In genomic region chr13:30862707-30863106, GRCh38 we compare ENCODE assay signal across 14 cellular contexts. TPM values are rescaled to one million over a fixed set of nuclear protein-coding genes. Genes with fewer than 3 reads are reported as not detected.
DNase-seq lines count a peak whose midpoint lies in the region; ATAC-seq, FAIRE-seq and TF ChIP-seq lines count a peak whose summit lies in the region.
"Had no signal": no experiment of that assay in that cellular context is flagged by ENCODE, and none has a peak within 500 bp of the region (broad histone marks: within the 10 kb centered on the region; RNA-seq: fewer than 3 reads in every experiment).

No MANE protein-coding gene starts in this region.

- no peak overlapping the region for H3K14ac ChIP-seq in H1 (ENCODE audit: insufficient read length)

- no peaks in the 10 kb centered on the region for H3K36me3 ChIP-seq in H1 (ENCODE audit: control insufficient read depth in 2 of 4, insufficient read depth in 4 of 4, low read length in 3 of 4)
- H3K36me3 ChIP-seq in stomach = no peaks in the 10 kb centered on the region
- H3K36me3 ChIP-seq in HepG2 (replicated peaks in 1 of 2; ENCODE audit: control insufficient read depth in 1 of 2, insufficient read depth in 2 of 2, low read length in 2 of 2) = no peaks in the 10 kb centered on the region
- no peaks in the 10 kb centered on the region for H3K36me3 ChIP-seq in Caco-2 (ENCODE audit: control insufficient read depth, insufficient read depth, low read length)
- H3K36me3 ChIP-seq: pancreas had no signal

- no peaks in the 10 kb centered on the region for H3K79me1 ChIP-seq in H1 (ENCODE audit: low read depth, low read length)

- FAIRE-seq in H1 (lab: Jason Lieb, UNC) = no peak
- FAIRE-seq in HepG2 (lab: Jason Lieb, UNC) = no peak
- FAIRE-seq: pancreas had no signal

- no peak for ATAC-seq in HepG2
- ATAC-seq: activated naive CD4-positive, alpha-beta T cell treated with anti-CD3 and anti-CD28 coated beads, Interleukin-2, amount 50 U/mL, for 72 hours; foreskin keratinocyte; pancreas had no signal

- no peak overlapping the region for H2BK120ac ChIP-seq in H1 (replicated peaks; ENCODE audit: low read depth, low read length)

- H3K4me3 ChIP-seq in H1 (ENCODE audit: extremely low read depth in 1 of 4, insufficient read depth in 2 of 4, low read depth in 3 of 4, low read length in 4 of 4) = peak overlapping the region; percentile 20 to 59 (median 44); a peak in 7 of 8 replicates
- no peak overlapping the region for H3K4me3 ChIP-seq in stomach
- H3K4me3 ChIP-seq in HepG2 (replicated peaks in 1 of 3; ENCODE audit: insufficient read depth in 1 of 3, low read depth in 2 of 3, low read length in 3 of 3) = no peak overlapping the region
- no peak overlapping the region for H3K4me3 ChIP-seq in Caco-2 (ENCODE audit: low read depth, low read length)
- H3K4me3 ChIP-seq: pancreas had no signal

- H2AFZ ChIP-seq in H1 (ENCODE audit: low read length) (no peak overlapping the region), HepG2 (ENCODE audit: low read length) (no peak overlapping the region)

- H3K9ac ChIP-seq in H1 (replicated peaks in 1 of 4; ENCODE audit: extremely low read depth in 1 of 4, low read depth in 3 of 4, low read length in 3 of 4) = peak overlapping the region in 1 of 4 experiments; percentile 73; a peak in 1 of 7 replicates
- H3K9ac ChIP-seq in HepG2 (ENCODE audit: insufficient read depth, low read depth, low read length) = no peak overlapping the region

- H3K27me3 ChIP-seq in H1 (replicated peaks in 1 of 4; ENCODE audit: control insufficient read depth in 3 of 4, extremely low read depth in 1 of 4, insufficient read depth in 3 of 4, low read length in 3 of 4) (peaks cover 0 to 10% (median 4%) of the 10 kb centered on the region in 4 experiments; a peak in 4 of 7 replicates), stomach (no peaks in the 10 kb centered on the region), HepG2 (ENCODE audit: control insufficient read depth in 1 of 2, insufficient read depth in 2 of 2, low read length in 2 of 2) (no peaks in the 10 kb centered on the region; a peak in 2 of 5 replicates), Caco-2 (replicated peaks; ENCODE audit: control insufficient read depth, insufficient read depth, low read length) (no peaks in the 10 kb centered on the region)
- H3K27me3 ChIP-seq: foreskin keratinocyte, pancreas had no signal

- H4K20me1 ChIP-seq in H1 (replicated peaks in 1 of 2; ENCODE audit: control insufficient read depth in 1 of 2, insufficient read depth in 2 of 2, low read length in 2 of 2) (no peaks in the 10 kb centered on the region), HepG2 (ENCODE audit: insufficient read depth, low read length) (no peaks in the 10 kb centered on the region)

- peaks cover 2% of the 10 kb centered on the region for H3K27me3 Mint-ChIP-seq in Caco-2 (ENCODE audit: insufficient read depth, unreplicated experiment)

- no peak overlapping the region for H4K8ac ChIP-seq in H1 (ENCODE audit: extremely low read depth, insufficient read depth, low read length)

- H3K18ac ChIP-seq in H1 (ENCODE audit: extremely low read depth, low read length) = peak overlapping the region; percentile 66; the same call in 1 of the 2 replicates

- no peaks in the 10 kb centered on the region for H3K9me3 Mint-ChIP-seq in Caco-2 (ENCODE audit: unreplicated experiment)

- H3K36me3 Mint-ChIP-seq in Caco-2 (ENCODE audit: insufficient read depth, unreplicated experiment) = no peaks in the 10 kb centered on the region
- H3K36me3 Mint-ChIP-seq: CD4-positive, CD25-positive, alpha-beta regulatory T cell had no signal

- no peak overlapping the region for H3K4me3 Mint-ChIP-seq in Caco-2 (ENCODE audit: unreplicated experiment)
- H3K4me3 Mint-ChIP-seq: CD4-positive, CD25-positive, alpha-beta regulatory T cell had no signal

- TF ChIP-seq CTCF in H1 (IDR thresholded peaks at IDR 0.05; ENCODE audit: control extremely low read depth in 1 of 3, insufficient read depth in 1 of 3, low read depth in 1 of 3, low read length in 3 of 3) = no peak
- TF ChIP-seq CTCF in stomach (IDR thresholded peaks at IDR 0.05) = no peak
- TF ChIP-seq CTCF in HepG2 (CRISPR knock-in tag; IDR thresholded peaks at IDR 0.05) = no peak
- no peak for TF ChIP-seq CTCF in Caco-2 (IDR thresholded peaks at IDR 0.05; ENCODE audit: insufficient read depth in 1 of 2, low read depth in 1 of 2, low read length in 1 of 2, severe bottlenecking in 1 of 2, unreplicated experiment in 1 of 2)

- in situ Hi-C loops in HepG2 (cut with HindIII; ENCODE audit: extremely low pct_ligation_motif_present, low pct_unique_long_range_greater_than_20kb) = loop anchor here (5.0 kb wide), 2 partner anchors 55 to 120 kb away; no protein-coding TSS in a partner anchor

- peak; percentile 58 for DNase-seq in LHCN-M2 (ENCODE audit: low read depth)
- DNase-seq in H1 (ENCODE audit: low read depth in 1 of 2, low spot score in 2 of 2) = no peak
- peak; percentile 24 for DNase-seq in midbrain (lab: John Stamatoyannopoulos, UW)
- no peak for DNase-seq in stomach
- no peak for DNase-seq in activated CD4-positive, alpha-beta T cell treated with anti-CD3 and anti-CD28 coated beads, Interleukin-2, amount 50 U/mL, for 1 hour
- no peak for DNase-seq in HepG2 (ENCODE audit: low spot score)
- no peak for DNase-seq in Caco-2
- no peak for DNase-seq in D341Med (ENCODE audit: low spot score)
- DNase-seq: CD4-positive, CD25-positive, alpha-beta regulatory T cell; foreskin keratinocyte; NCI-H345 had no signal

- H3K9me3 ChIP-seq in H1 (ENCODE audit: insufficient read depth in 2 of 2, low read depth in 1 of 2, low read length in 1 of 2) (peaks cover 0 to 4% of the 10 kb centered on the region in 2 experiments; a peak in 1 of 4 replicates), stomach (peaks cover 0 to 5% (median 0%) of the 10 kb centered on the region in 4 donors), HepG2 (ENCODE audit: low read length) (no peaks in the 10 kb centered on the region), Caco-2 (no peaks in the 10 kb centered on the region)
- H3K9me3 ChIP-seq: pancreas had no signal

- peaks cover 10% of the 10 kb centered on the region for H3K23me2 ChIP-seq in H1 (ENCODE audit: low read depth, low read length)

- no peak overlapping the region for H4K5ac ChIP-seq in H1 (ENCODE audit: insufficient read length, low read depth, low read length)

- H3K27ac Mint-ChIP-seq in Caco-2 (ENCODE audit: unreplicated experiment) = no peak overlapping the region
- H3K27ac Mint-ChIP-seq: activated naive CD4-positive, alpha-beta T cell treated with anti-CD3 and anti-CD28 coated beads, Interleukin-2, amount 50 U/mL, for 72 hours; CD4-positive, CD25-positive, alpha-beta regulatory T cell had no signal

- H2AK5ac ChIP-seq in H1 (ENCODE audit: low read depth, low read length) = no peak overlapping the region

- no peak overlapping the region for H4K91ac ChIP-seq in H1 (replicated peaks; ENCODE audit: insufficient read length, low read length)

- no peak overlapping the region for H2BK15ac ChIP-seq in H1 (ENCODE audit: low read length)

- no TSS peak for BruUV-seq in HepG2 (replicated peaks; lab: Mats Ljungman, UMichigan)
- BruUV-seq in Caco-2 (replicated peaks; lab: Mats Ljungman, UMichigan) = no TSS peak

- 13% methylated on average over 17 of the region's 17 CpGs; no CpG with 5 or more reads in 1 of the 2 experiments for WGBS in H1 (ENCODE audit: extremely low coverage in 1 of 2, insufficient coverage in 1 of 2, insufficient read length in 1 of 2, insufficient replicate concordance in 2 of 2, low coverage in 1 of 2, low lambda C conversion rate in 2 of 2, missing lambda C conversion rate in 1 of 2), 2 experiments
- 48 to 80% (median 68%) methylated on average over 17 of the region's 17 CpGs for WGBS in stomach, 5 donors
- WGBS in HepG2 (ENCODE audit: low lambda C conversion rate) = 42% methylated on average over 9 of the region's 17 CpGs

- TF ChIP-seq EP300 in H1 (IDR thresholded peaks at IDR 0.05; ENCODE audit: borderline replicate concordance in 1 of 2, low read depth in 2 of 2, low read length in 2 of 2) (no peak), stomach (IDR thresholded peaks at IDR 0.05) (no peak), HepG2 (IDR thresholded peaks at IDR 0.05; ENCODE audit: low read depth in 2 of 2, low read length in 2 of 2) (no peak), HepG2 (CRISPR knock-in tag; IDR thresholded peaks at IDR 0.05; ENCODE audit: borderline replicate concordance) (no peak)

- H2BK12ac ChIP-seq in H1 (ENCODE audit: low read depth, low read length) = peak overlapping the region; percentile 88; the same call in 1 of the 2 replicates

- H3K4me2 ChIP-seq in H1 (ENCODE audit: insufficient read depth in 1 of 2, low read depth in 2 of 2, low read length in 2 of 2) = peak overlapping the region; percentile 81 to 97
- no peak overlapping the region for H3K4me2 ChIP-seq in HepG2 (ENCODE audit: low read depth, low read length)

- TF ChIP-seq POLR2A in H1 (IDR thresholded peaks at IDR 0.05; ENCODE audit: control extremely low read depth in 1 of 2, low read depth in 2 of 2, low read length in 2 of 2) (no peak), stomach (IDR thresholded peaks at IDR 0.05) (no peak), HepG2 (IDR thresholded peaks at IDR 0.05; ENCODE audit: insufficient read depth in 1 of 2, low read depth in 2 of 2, low read length in 2 of 2) (no peak)

- H3K4me1 ChIP-seq in H1 (replicated peaks in 1 of 4; ENCODE audit: control insufficient read depth in 3 of 4, insufficient read depth in 4 of 4, low read length in 3 of 4) (peaks cover 10 to 29% (median 15%) of the 10 kb centered on the region in 4 experiments), stomach (peaks cover 5 to 33% (median 23%) of the 10 kb centered on the region in 4 donors), HepG2 (ENCODE audit: insufficient read depth, low read length) (peaks cover 47% of the 10 kb centered on the region), Caco-2 (0 out of 2 replicates have a peak, but pooled peaks cover 7% of the 10 kb centered on the region)

- H2BK5ac ChIP-seq in H1 (ENCODE audit: low read depth, low read length) = no peak overlapping the region; the same call in 1 of the 2 replicates

- TF ChIP-seq RAD21 in H1 (IDR thresholded peaks at IDR 0.05 in 1 of 2, conservative IDR thresholded peaks at IDR 0.05 in 1 of 2; ENCODE audit: low read depth in 2 of 2, low read length in 2 of 2) (no peak), HepG2 (CRISPR knock-in tag; IDR thresholded peaks at IDR 0.05) (no peak)

- no peak overlapping the region for H3K56ac ChIP-seq in H1 (replicated peaks; ENCODE audit: insufficient read length, low read depth, low read length)

- CTCF ChIA-PET in H1 (lab: Charles Lee; ENCODE audit: partially characterized antibody) = interaction anchor here (1.1 to 4.2 kb wide), 4 partner anchors 9 to 181 kb away, joined by 4 to 19 read pairs (median 4); no protein-coding TSS in a partner anchor
- CTCF ChIA-PET in HepG2 (lab: Yijun Ruan, JAX; ENCODE audit: low intra/inter-chr PET ratio, low total read pairs) = no interaction called here
- CTCF ChIA-PET in Caco-2 (lab: Charles Lee) = interaction anchor here (0.6 kb wide), 1 partner anchor 556 kb away, joined by 6 read pairs; no protein-coding TSS in a partner anchor

- peaks cover 14% of the 10 kb centered on the region for H3K4me1 Mint-ChIP-seq in Caco-2 (ENCODE audit: low read depth, unreplicated experiment)
- H3K4me1 Mint-ChIP-seq: CD4-positive, CD25-positive, alpha-beta regulatory T cell had no signal

- POLR2A ChIA-PET in H1 (lab: Charles Lee; ENCODE audit: partially characterized antibody) = interaction anchor here (0.8 to 2.0 kb wide), 9 partner anchors 8 to 398 kb away, joined by 3 to 15 read pairs (median 4); no protein-coding TSS in a partner anchor
- POLR2A ChIA-PET in HepG2 (lab: Yijun Ruan, JAX) = no interaction called here
- POLR2A ChIA-PET in Caco-2 (lab: Charles Lee) = interaction anchor here (0.6 kb wide), 1 partner anchor 58 kb away, joined by 5 read pairs; no protein-coding TSS in a partner anchor

- no peak overlapping the region for H2BK20ac ChIP-seq in H1 (ENCODE audit: low read length)

- no peak overlapping the region for H3K23ac ChIP-seq in H1 (ENCODE audit: insufficient read length)

- intact Hi-C loops in stomach (cut with DNase I; ENCODE audit: low total_unique reads) (loop anchor here (10.0 kb wide), 1 partner anchor 192 kb away; no protein-coding TSS in a partner anchor), HepG2 (cut with micrococcal nuclease; ENCODE audit: unreplicated experiment) (no loop called here), Caco-2 (cut with micrococcal nuclease; ENCODE audit: unreplicated experiment) (no loop called here)

- H3K4ac ChIP-seq in H1 (replicated peaks; ENCODE audit: insufficient read length, low read depth, low read length) = no peak overlapping the region

- no peaks in the 10 kb centered on the region for H3K79me2 ChIP-seq in H1 (ENCODE audit: control insufficient read depth in 1 of 2, insufficient read depth in 2 of 2, low read length in 2 of 2)
- H3K79me2 ChIP-seq in HepG2 (ENCODE audit: insufficient read depth, low read length) = no peaks in the 10 kb centered on the region

- H3K27ac ChIP-seq in H1 (ENCODE audit: low read depth, low read length) = no peak overlapping the region
- peak overlapping the region in 3 of 5 donors; percentile 78 to 83 (median 80) for H3K27ac ChIP-seq in stomach
- no peak overlapping the region for H3K27ac ChIP-seq in HepG2 (ENCODE audit: extremely low read length, insufficient read depth, low read length)
- H3K27ac ChIP-seq: foreskin keratinocyte, pancreas, RWPE1 had no signal

RNA-seq across cellular contexts. Expression of gene MEDAG, which starts 43.4 kb away (rescaled TPM):
- total RNA-seq in LHCN-M2 (2014; rRNA removed) = 11.1 and 11.9 TPM in 2 replicates
- 3.8 TPM for polyA plus RNA-seq in LHCN-M2 (2012)
- 1.6 and 2.1 TPM in 2 replicates for total RNA-seq in H1 (2021; fragmentation: NEBNext Ultra II Directional; extraction: Animal tissue kit (Norgen Biotek cat#: 25700))
- 2.4 and 3.1 TPM in 2 replicates for polyA plus RNA-seq in H1 (2011; rRNA removed)
- polyA plus RNA-seq in H1 (2011; cell fraction: cytosol; rRNA removed) = 3.1 TPM
- polyA plus RNA-seq in H1 (2011; cell fraction: nucleus; rRNA removed) = 1.7 TPM
- polyA plus RNA-seq in H1 (2012, experiment 1 of 2) = 2.0 to 3.1 TPM (median 2.5 TPM) in 4 replicates
- 0.75 TPM for polyA plus RNA-seq in H1 (2012, experiment 2 of 2)
- polyA plus RNA-seq in H1 (2013, experiment 1 of 2) = 1.2 TPM
- 1.6 TPM for polyA plus RNA-seq in H1 (2013, experiment 2 of 2)
- polyA minus RNA-seq in H1 (2011; rRNA and poly(A)+ RNA removed) = 1.8 TPM in 2 replicates
- polyA minus RNA-seq in H1 (2011; cell fraction: cytosol; rRNA and poly(A)+ RNA removed) = 1.2 TPM
- polyA minus RNA-seq in H1 (2011; cell fraction: nucleus; rRNA and poly(A)+ RNA removed) = 1.4 TPM
- 10 to 100 TPM in 3 of 5 donors, 1 to 10 TPM in 1, under 1 TPM in 1; 0.89 to 57.9 (median 15.4) TPM for total RNA-seq in stomach
- 1 to 10 TPM; 4.5 to 9.0 (median 6.0) TPM for polyA plus RNA-seq in stomach
- total RNA-seq in HepG2 (2016; rRNA removed; fragmentation: Illumina TruSeq; extraction: Trizol) = not detected in 2 replicates
- not detected in 2 replicates for total RNA-seq in HepG2 (2016; cell fraction: cytosol; rRNA removed; fragmentation: Illumina TruSeq; extraction: Trizol; ENCODE audit: low read depth)
- not detected in 2 replicates for total RNA-seq in HepG2 (2016; cell fraction: insoluble cytoplasmic fraction; rRNA removed; fragmentation: Illumina TruSeq; extraction: Trizol)
- not detected in 2 replicates for total RNA-seq in HepG2 (2016; cell fraction: membrane; rRNA removed; fragmentation: Illumina TruSeq; extraction: Trizol)
- total RNA-seq in HepG2 (2016; cell fraction: nucleus; rRNA removed; fragmentation: Illumina TruSeq; extraction: Trizol) = not detected in 2 replicates
- polyA plus RNA-seq in HepG2 (2011; rRNA removed) = not detected in 2 replicates
- polyA plus RNA-seq in HepG2 (2011; cell fraction: cytosol; rRNA removed) = not detected in 2 replicates
- not detected in 2 replicates for polyA plus RNA-seq in HepG2 (2011; cell fraction: nucleus; rRNA removed)
- not detected in 2 replicates for polyA plus RNA-seq in HepG2 (2012)
- not detected in 2 replicates for polyA plus RNA-seq in HepG2 (2016; cell fraction: cytosol; fragmentation: Illumina TruSeq; extraction: Trizol; ENCODE audit: low read depth)
- polyA plus RNA-seq in HepG2 (2016; cell fraction: insoluble cytoplasmic fraction; fragmentation: Illumina TruSeq; extraction: Trizol; ENCODE audit: low read depth) = not detected in 2 replicates
- polyA plus RNA-seq in HepG2 (2016; cell fraction: membrane; fragmentation: Illumina TruSeq; extraction: Trizol; ENCODE audit: low read depth) = not detected in 2 replicates
- not detected in 2 replicates for polyA plus RNA-seq in HepG2 (2016; cell fraction: nucleus; fragmentation: Illumina TruSeq; extraction: Trizol; ENCODE audit: insufficient read depth, low read depth)
- not detected in 2 replicates for polyA minus RNA-seq in HepG2 (2011; rRNA and poly(A)+ RNA removed; ENCODE audit: low replicate concordance)
- not detected in 2 replicates for polyA minus RNA-seq in HepG2 (2011; cell fraction: cytosol; rRNA and poly(A)+ RNA removed)
- polyA minus RNA-seq in HepG2 (2011; cell fraction: nucleus; rRNA and poly(A)+ RNA removed) = not detected in 2 replicates
- not detected in 2 replicates for total RNA-seq in Caco-2 (2022)
- total RNA-seq: activated naive CD4-positive, alpha-beta T cell treated with anti-CD3 and anti-CD28 coated beads, Interleukin-2, amount 50 U/mL, for 72 hours; CD4-positive, CD25-positive, alpha-beta regulatory T cell; foreskin keratinocyte had no signal
- polyA plus RNA-seq: foreskin keratinocyte had no signal

Comparison
In these comparisons a context has a peak if more than half of its experiments do, and no peak if none do; other contexts are left out.
1. DNase-seq: peak in LHCN-M2 (single experiment) and midbrain (single experiment); none in H1 (0 of 2), stomach (single experiment), activated CD4-positive, alpha-beta T cell treated with anti-CD3 and anti-CD28 coated beads, Interleukin-2, amount 50 U/mL, for 1 hour (single experiment), HepG2 (single experiment), Caco-2 (0 of 2) and D341Med (single experiment).
2. H3K27ac ChIP-seq: peak in stomach (3 of 5); none in H1 (single experiment) and HepG2 (single experiment).
3. H3K4me3 ChIP-seq: peak in H1 (4 of 4); none in stomach (0 of 4), HepG2 (0 of 3) and Caco-2 (single experiment).